Comparison of ENCODE assay signal across 1 cellular context in genomic region chr19:1471514-1472107, GRCh38.
A peak's percentile ranks its signal among the peaks of the same experiment; 100 is the strongest.
TF ChIP-seq lines count a peak whose summit lies in the region.

No MANE protein-coding gene starts in this region.

TF ChIP-seq in HEK293, 187 proteins besides CTCF, POLR2A, EP300 and RAD21 (continued from another document and continues in another):
- TF ChIP-seq, protein P1, sequence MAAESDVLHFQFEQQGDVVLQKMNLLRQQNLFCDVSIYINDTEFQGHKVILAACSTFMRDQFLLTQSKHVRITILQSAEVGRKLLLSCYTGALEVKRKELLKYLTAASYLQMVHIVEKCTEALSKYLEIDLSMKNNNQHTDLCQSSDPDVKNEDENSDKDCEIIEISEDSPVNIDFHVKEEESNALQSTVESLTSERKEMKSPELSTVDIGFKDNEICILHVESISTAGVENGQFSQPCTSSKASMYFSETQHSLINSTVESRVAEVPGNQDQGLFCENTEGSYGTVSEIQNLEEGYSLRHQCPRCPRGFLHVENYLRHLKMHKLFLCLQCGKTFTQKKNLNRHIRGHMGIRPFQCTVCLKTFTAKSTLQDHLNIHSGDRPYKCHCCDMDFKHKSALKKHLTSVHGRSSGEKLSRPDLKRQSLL (tag by site-specific recombination; IDR thresholded peaks at IDR 0.05), result peak; percentile 25; the same call in 1 of the 2 replicates
- no peak for TF ChIP-seq YY2 (tag by site-specific recombination; IDR thresholded peaks at IDR 0.05)
- TF ChIP-seq, protein P2, sequence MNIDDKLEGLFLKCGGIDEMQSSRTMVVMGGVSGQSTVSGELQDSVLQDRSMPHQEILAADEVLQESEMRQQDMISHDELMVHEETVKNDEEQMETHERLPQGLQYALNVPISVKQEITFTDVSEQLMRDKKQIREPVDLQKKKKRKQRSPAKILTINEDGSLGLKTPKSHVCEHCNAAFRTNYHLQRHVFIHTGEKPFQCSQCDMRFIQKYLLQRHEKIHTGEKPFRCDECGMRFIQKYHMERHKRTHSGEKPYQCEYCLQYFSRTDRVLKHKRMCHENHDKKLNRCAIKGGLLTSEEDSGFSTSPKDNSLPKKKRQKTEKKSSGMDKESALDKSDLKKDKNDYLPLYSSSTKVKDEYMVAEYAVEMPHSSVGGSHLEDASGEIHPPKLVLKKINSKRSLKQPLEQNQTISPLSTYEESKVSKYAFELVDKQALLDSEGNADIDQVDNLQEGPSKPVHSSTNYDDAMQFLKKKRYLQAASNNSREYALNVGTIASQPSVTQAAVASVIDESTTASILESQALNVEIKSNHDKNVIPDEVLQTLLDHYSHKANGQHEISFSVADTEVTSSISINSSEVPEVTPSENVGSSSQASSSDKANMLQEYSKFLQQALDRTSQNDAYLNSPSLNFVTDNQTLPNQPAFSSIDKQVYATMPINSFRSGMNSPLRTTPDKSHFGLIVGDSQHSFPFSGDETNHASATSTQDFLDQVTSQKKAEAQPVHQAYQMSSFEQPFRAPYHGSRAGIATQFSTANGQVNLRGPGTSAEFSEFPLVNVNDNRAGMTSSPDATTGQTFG (tag by site-specific recombination; IDR thresholded peaks at IDR 0.05; ENCODE audit: borderline replicate concordance), result no peak
- TF ChIP-seq ZFHX2 (tag by site-specific recombination; conservative IDR thresholded peaks at IDR 0.05), result peak; percentile 77
- no peak for TF ChIP-seq ZNF23 (tag by site-specific recombination; IDR thresholded peaks at IDR 0.05; ENCODE audit: borderline replicate concordance)
- TF ChIP-seq MYNN (tag by site-specific recombination; IDR thresholded peaks at IDR 0.05; ENCODE audit: borderline replicate concordance), result no peak
- no peak for TF ChIP-seq ZNF391 (tag by site-specific recombination; IDR thresholded peaks at IDR 0.05; ENCODE audit: borderline replicate concordance, low read depth)
- peak; percentile 62; the same call in 1 of the 2 replicates for TF ChIP-seq HIC1 (tag by site-specific recombination; IDR thresholded peaks at IDR 0.05)
- TF ChIP-seq ZNF747 (tag by site-specific recombination; IDR thresholded peaks at IDR 0.05), result no peak
- TF ChIP-seq ZBTB8A (tag by site-specific recombination; IDR thresholded peaks at IDR 0.05), result peak; percentile 30; the same call in 1 of the 2 replicates
- TF ChIP-seq ZNF530 (tag by site-specific recombination; IDR thresholded peaks at IDR 0.05; ENCODE audit: low read depth), result no peak
- no peak for TF ChIP-seq ZNF157 (tag by site-specific recombination; IDR thresholded peaks at IDR 0.05)
- TF ChIP-seq, protein P3, sequence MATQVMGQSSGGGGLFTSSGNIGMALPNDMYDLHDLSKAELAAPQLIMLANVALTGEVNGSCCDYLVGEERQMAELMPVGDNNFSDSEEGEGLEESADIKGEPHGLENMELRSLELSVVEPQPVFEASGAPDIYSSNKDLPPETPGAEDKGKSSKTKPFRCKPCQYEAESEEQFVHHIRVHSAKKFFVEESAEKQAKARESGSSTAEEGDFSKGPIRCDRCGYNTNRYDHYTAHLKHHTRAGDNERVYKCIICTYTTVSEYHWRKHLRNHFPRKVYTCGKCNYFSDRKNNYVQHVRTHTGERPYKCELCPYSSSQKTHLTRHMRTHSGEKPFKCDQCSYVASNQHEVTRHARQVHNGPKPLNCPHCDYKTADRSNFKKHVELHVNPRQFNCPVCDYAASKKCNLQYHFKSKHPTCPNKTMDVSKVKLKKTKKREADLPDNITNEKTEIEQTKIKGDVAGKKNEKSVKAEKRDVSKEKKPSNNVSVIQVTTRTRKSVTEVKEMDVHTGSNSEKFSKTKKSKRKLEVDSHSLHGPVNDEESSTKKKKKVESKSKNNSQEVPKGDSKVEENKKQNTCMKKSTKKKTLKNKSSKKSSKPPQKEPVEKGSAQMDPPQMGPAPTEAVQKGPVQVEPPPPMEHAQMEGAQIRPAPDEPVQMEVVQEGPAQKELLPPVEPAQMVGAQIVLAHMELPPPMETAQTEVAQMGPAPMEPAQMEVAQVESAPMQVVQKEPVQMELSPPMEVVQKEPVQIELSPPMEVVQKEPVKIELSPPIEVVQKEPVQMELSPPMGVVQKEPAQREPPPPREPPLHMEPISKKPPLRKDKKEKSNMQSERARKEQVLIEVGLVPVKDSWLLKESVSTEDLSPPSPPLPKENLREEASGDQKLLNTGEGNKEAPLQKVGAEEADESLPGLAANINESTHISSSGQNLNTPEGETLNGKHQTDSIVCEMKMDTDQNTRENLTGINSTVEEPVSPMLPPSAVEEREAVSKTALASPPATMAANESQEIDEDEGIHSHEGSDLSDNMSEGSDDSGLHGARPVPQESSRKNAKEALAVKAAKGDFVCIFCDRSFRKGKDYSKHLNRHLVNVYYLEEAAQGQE (tag by site-specific recombination; IDR thresholded peaks at IDR 0.05), result no peak; the same call in 1 of the 2 replicates
- TF ChIP-seq, protein P4, sequence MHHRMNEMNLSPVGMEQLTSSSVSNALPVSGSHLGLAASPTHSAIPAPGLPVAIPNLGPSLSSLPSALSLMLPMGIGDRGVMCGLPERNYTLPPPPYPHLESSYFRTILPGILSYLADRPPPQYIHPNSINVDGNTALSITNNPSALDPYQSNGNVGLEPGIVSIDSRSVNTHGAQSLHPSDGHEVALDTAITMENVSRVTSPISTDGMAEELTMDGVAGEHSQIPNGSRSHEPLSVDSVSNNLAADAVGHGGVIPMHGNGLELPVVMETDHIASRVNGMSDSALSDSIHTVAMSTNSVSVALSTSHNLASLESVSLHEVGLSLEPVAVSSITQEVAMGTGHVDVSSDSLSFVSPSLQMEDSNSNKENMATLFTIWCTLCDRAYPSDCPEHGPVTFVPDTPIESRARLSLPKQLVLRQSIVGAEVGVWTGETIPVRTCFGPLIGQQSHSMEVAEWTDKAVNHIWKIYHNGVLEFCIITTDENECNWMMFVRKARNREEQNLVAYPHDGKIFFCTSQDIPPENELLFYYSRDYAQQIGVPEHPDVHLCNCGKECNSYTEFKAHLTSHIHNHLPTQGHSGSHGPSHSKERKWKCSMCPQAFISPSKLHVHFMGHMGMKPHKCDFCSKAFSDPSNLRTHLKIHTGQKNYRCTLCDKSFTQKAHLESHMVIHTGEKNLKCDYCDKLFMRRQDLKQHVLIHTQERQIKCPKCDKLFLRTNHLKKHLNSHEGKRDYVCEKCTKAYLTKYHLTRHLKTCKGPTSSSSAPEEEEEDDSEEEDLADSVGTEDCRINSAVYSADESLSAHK (tag by site-specific recombination; IDR thresholded peaks at IDR 0.05), result no peak
- TF ChIP-seq ZIC2 (tag by site-specific recombination; IDR thresholded peaks at IDR 0.05), result 0 out of 2 replicates have a peak, but pooled peaks have one; percentile 20
- no peak for TF ChIP-seq ZNF202 (tag by site-specific recombination; IDR thresholded peaks at IDR 0.05; ENCODE audit: borderline replicate concordance)
- TF ChIP-seq ZNF169 (tag by site-specific recombination; IDR thresholded peaks at IDR 0.05), result no peak
- TF ChIP-seq ZNF473 (tag by site-specific recombination; IDR thresholded peaks at IDR 0.05), result no peak
- no peak for TF ChIP-seq ZNF311 (tag by site-specific recombination; IDR thresholded peaks at IDR 0.05; ENCODE audit: borderline replicate concordance)
- TF ChIP-seq, protein P5, sequence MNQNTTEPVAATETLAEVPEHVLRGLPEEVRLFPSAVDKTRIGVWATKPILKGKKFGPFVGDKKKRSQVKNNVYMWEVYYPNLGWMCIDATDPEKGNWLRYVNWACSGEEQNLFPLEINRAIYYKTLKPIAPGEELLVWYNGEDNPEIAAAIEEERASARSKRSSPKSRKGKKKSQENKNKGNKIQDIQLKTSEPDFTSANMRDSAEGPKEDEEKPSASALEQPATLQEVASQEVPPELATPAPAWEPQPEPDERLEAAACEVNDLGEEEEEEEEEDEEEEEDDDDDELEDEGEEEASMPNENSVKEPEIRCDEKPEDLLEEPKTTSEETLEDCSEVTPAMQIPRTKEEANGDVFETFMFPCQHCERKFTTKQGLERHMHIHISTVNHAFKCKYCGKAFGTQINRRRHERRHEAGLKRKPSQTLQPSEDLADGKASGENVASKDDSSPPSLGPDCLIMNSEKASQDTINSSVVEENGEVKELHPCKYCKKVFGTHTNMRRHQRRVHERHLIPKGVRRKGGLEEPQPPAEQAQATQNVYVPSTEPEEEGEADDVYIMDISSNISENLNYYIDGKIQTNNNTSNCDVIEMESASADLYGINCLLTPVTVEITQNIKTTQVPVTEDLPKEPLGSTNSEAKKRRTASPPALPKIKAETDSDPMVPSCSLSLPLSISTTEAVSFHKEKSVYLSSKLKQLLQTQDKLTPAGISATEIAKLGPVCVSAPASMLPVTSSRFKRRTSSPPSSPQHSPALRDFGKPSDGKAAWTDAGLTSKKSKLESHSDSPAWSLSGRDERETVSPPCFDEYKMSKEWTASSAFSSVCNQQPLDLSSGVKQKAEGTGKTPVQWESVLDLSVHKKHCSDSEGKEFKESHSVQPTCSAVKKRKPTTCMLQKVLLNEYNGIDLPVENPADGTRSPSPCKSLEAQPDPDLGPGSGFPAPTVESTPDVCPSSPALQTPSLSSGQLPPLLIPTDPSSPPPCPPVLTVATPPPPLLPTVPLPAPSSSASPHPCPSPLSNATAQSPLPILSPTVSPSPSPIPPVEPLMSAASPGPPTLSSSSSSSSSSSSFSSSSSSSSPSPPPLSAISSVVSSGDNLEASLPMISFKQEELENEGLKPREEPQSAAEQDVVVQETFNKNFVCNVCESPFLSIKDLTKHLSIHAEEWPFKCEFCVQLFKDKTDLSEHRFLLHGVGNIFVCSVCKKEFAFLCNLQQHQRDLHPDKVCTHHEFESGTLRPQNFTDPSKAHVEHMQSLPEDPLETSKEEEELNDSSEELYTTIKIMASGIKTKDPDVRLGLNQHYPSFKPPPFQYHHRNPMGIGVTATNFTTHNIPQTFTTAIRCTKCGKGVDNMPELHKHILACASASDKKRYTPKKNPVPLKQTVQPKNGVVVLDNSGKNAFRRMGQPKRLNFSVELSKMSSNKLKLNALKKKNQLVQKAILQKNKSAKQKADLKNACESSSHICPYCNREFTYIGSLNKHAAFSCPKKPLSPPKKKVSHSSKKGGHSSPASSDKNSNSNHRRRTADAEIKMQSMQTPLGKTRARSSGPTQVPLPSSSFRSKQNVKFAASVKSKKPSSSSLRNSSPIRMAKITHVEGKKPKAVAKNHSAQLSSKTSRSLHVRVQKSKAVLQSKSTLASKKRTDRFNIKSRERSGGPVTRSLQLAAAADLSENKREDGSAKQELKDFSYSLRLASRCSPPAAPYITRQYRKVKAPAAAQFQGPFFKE (tag by site-specific recombination; IDR thresholded peaks at IDR 0.05; ENCODE audit: borderline replicate concordance), result no peak
- TF ChIP-seq OSR2 (tag by site-specific recombination; IDR thresholded peaks at IDR 0.05), result no peak
- peak; percentile 17; the same call in 1 of the 2 replicates for TF ChIP-seq ZNF10 (tag by site-specific recombination; IDR thresholded peaks at IDR 0.05)
- no peak for TF ChIP-seq FEZF1 (tag by site-specific recombination; IDR thresholded peaks at IDR 0.05)
- TF ChIP-seq ZNF221 (tag by site-specific recombination; IDR thresholded peaks at IDR 0.05; ENCODE audit: borderline replicate concordance), result no peak
- no peak for TF ChIP-seq GLI2 (tag by site-specific recombination; IDR thresholded peaks at IDR 0.05; ENCODE audit: borderline replicate concordance, low read depth)
- TF ChIP-seq, protein P6, sequence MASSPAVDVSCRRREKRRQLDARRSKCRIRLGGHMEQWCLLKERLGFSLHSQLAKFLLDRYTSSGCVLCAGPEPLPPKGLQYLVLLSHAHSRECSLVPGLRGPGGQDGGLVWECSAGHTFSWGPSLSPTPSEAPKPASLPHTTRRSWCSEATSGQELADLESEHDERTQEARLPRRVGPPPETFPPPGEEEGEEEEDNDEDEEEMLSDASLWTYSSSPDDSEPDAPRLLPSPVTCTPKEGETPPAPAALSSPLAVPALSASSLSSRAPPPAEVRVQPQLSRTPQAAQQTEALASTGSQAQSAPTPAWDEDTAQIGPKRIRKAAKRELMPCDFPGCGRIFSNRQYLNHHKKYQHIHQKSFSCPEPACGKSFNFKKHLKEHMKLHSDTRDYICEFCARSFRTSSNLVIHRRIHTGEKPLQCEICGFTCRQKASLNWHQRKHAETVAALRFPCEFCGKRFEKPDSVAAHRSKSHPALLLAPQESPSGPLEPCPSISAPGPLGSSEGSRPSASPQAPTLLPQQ (tag by site-specific recombination; IDR thresholded peaks at IDR 0.05), result no peak
- TF ChIP-seq BCL11A (tag by site-specific recombination; IDR thresholded peaks at IDR 0.05; ENCODE audit: low read depth), result no peak
- TF ChIP-seq ZNF426 (tag by site-specific recombination; IDR thresholded peaks at IDR 0.05), result no peak
- TF ChIP-seq ZFP37 (tag by site-specific recombination; IDR thresholded peaks at IDR 0.05), result no peak
- TF ChIP-seq BCL11B (tag by site-specific recombination; IDR thresholded peaks at IDR 0.05; ENCODE audit: low read depth), result no peak
- no peak for TF ChIP-seq KLF8 (tag by site-specific recombination; IDR thresholded peaks at IDR 0.05)
- TF ChIP-seq ZFP69B (tag by site-specific recombination; IDR thresholded peaks at IDR 0.05), result 0 out of 2 replicates have a peak, but pooled peaks have one; percentile 35
- no peak for TF ChIP-seq SALL2 (tag by site-specific recombination; IDR thresholded peaks at IDR 0.05; ENCODE audit: borderline replicate concordance)
- TF ChIP-seq ZNF354C (tag by site-specific recombination; IDR thresholded peaks at IDR 0.05; ENCODE audit: borderline replicate concordance, low read depth), result no peak
- no peak for TF ChIP-seq ZNF777 (tag by site-specific recombination; IDR thresholded peaks at IDR 0.05; ENCODE audit: borderline replicate concordance)
- no peak for TF ChIP-seq KLF9 (tag by site-specific recombination; IDR thresholded peaks at IDR 0.05; ENCODE audit: low read depth)
- TF ChIP-seq, protein P7, sequence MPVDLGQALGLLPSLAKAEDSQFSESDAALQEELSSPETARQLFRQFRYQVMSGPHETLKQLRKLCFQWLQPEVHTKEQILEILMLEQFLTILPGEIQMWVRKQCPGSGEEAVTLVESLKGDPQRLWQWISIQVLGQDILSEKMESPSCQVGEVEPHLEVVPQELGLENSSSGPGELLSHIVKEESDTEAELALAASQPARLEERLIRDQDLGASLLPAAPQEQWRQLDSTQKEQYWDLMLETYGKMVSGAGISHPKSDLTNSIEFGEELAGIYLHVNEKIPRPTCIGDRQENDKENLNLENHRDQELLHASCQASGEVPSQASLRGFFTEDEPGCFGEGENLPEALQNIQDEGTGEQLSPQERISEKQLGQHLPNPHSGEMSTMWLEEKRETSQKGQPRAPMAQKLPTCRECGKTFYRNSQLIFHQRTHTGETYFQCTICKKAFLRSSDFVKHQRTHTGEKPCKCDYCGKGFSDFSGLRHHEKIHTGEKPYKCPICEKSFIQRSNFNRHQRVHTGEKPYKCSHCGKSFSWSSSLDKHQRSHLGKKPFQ (tag by site-specific recombination; IDR thresholded peaks at IDR 0.05), result no peak
- no peak for TF ChIP-seq ZNF239 (tag by site-specific recombination; IDR thresholded peaks at IDR 0.05)
- TF ChIP-seq EGR2 (tag by site-specific recombination; IDR thresholded peaks at IDR 0.05; ENCODE audit: low read depth), result peak; percentile 42
- TF ChIP-seq ZBTB48 (tag by site-specific recombination; IDR thresholded peaks at IDR 0.05), result no peak
